In the genomic region with DNA sequence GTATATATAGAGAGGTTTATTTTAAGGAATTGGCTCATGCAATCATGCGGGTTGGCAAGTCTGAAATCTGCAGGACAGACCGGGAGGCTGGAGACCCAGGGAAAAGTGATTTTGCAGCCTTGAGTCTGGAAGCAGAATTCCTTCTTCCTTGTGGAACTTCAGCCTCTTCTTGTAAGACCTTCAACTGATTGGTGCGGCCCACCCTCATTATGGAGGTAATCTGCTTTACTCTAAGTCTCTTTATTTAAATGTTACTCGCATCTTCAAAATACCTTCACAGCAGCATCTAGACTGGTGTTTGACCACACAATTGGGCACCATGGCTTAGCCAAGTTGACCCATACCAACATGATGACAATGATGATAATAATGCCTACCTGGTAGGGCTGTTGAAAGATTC, we compare ENCODE assay signal across 17 cellular contexts. TPM values are rescaled to one million over a fixed set of nuclear protein-coding genes. Genes with fewer than 3 reads are reported as not detected.
DNase-seq lines count a peak whose midpoint lies in the region; ATAC-seq and TF ChIP-seq lines count a peak whose summit lies in the region.
"Had no signal": no experiment of that assay in that cellular context is flagged by ENCODE, and none has a peak within 500 bp of the region (broad histone marks: within the 10 kb centered on the region; RNA-seq: fewer than 3 reads in every experiment).

No MANE protein-coding gene starts in this region.

- H3K4me2 ChIP-seq in BLaER1 treated with 17β-estradiol and CSF1 and Interleukin-3, amounts not matched to agents 10 nM and 100 nM, result peak overlapping the region in 8 of 11 experiments; percentile 5 to 90 (median 42); a peak in 12 of 22 replicates
- H3K4me2 ChIP-seq: BLaER1 had no signal

- DNase-seq in heart left ventricle (peak in 1 of 5 donors; percentile 17), Right ventricle myocardium inferior (ENCODE audit: missing footprints) (no peak), Panc1 (ENCODE audit: low read depth, low spot score) (no peak), NCI-H345 treated with DMSO at 0.1 percent for 48 hours (lab: John Stamatoyannopoulos, UW; ENCODE audit: unreplicated experiment) (no peak)
- DNase-seq: 8988T; Calu3; CD8-positive, alpha-beta T cell; DMS79 treated with DMSO at 0.1 percent for 48 hours; GF-D8; H9 had no signal

- H3K4me3 ChIP-seq in heart left ventricle (no peak overlapping the region), Panc1 (ENCODE audit: low read depth in 2 of 2, low read length in 2 of 2) (no peak overlapping the region), skeletal muscle tissue (ENCODE audit: low read length in 3 of 3) (no peak overlapping the region)
- no peak overlapping the region for H3K4me3 ChIP-seq in BLaER1 treated with 17β-estradiol and CSF1 and Interleukin-3, amounts not matched to agents 10 nM and 100 nM
- H3K4me3 ChIP-seq: BLaER1 had no signal

- H3K4me1 ChIP-seq in heart left ventricle (peaks cover 0 to 68% (median 12%) of the 10 kb centered on the region in 12 donors), Panc1 (ENCODE audit: control insufficient read depth, insufficient read depth, low read length) (peaks cover 31% of the 10 kb centered on the region), skeletal muscle tissue (ENCODE audit: control insufficient read depth in 3 of 3, insufficient read depth in 3 of 3, low read length in 3 of 3) (peaks cover 22 to 80% (median 52%) of the 10 kb centered on the region in 3 donors)
- H3K4me1 ChIP-seq in BLaER1 treated with 17β-estradiol and CSF1 and Interleukin-3, amounts not matched to agents 10 nM and 100 nM, result peaks cover 10 to 64% (median 55%) of the 10 kb centered on the region in 10 experiments

- POLR2A ChIA-PET in Panc1 (lab: Charles Lee), result no interaction called here

- H3K9ac ChIP-seq in BLaER1 treated with 17β-estradiol and CSF1 and Interleukin-3, amounts not matched to agents 10 nM and 100 nM, result no peak overlapping the region
- peak overlapping the region in 1 of 3 donors; percentile 17 for H3K9ac ChIP-seq in skeletal muscle tissue (ENCODE audit: low read depth in 1 of 3, low read length in 3 of 3)
- H3K9ac ChIP-seq: BLaER1 had no signal

- ATAC-seq in heart left ventricle (no peak), Right ventricle myocardium inferior (no peak), Panc1 (no peak), HG03442 (IDR thresholded peaks at IDR 0.05; ENCODE audit: unreplicated experiment) (no peak)
- ATAC-seq: CD8-positive, alpha-beta T cell had no signal

- H3K27ac ChIP-seq in heart left ventricle (peak overlapping the region in 8 of 12 donors; percentile 1 to 88 (median 64)), Panc1 (ENCODE audit: low read length) (peak overlapping the region; percentile 87), skeletal muscle tissue (ENCODE audit: low read depth, low read length) (peak overlapping the region; percentile 67)
- no peak overlapping the region for H3K27ac ChIP-seq in BLaER1 treated with 17β-estradiol and CSF1 and Interleukin-3, amounts not matched to agents 10 nM and 100 nM
- H3K27ac ChIP-seq: BLaER1 had no signal

- in situ Hi-C loops in Panc1 (cut with HindIII; ENCODE audit: low pct_unique_long_range_greater_than_20kb, low sequenced_read_pairs), result no loop called here

- CTCF ChIA-PET in Panc1 (lab: Charles Lee), result no interaction called here

- H3K27me3 ChIP-seq in heart left ventricle (no peaks in the 10 kb centered on the region), Panc1 (ENCODE audit: control insufficient read depth, insufficient read depth, low read length) (no peaks in the 10 kb centered on the region), skeletal muscle tissue (ENCODE audit: control insufficient read depth in 3 of 3, insufficient read depth in 3 of 3, low read length in 3 of 3) (no peaks in the 10 kb centered on the region)
- no peaks in the 10 kb centered on the region for H3K27me3 ChIP-seq in BLaER1 treated with 17β-estradiol and CSF1 and Interleukin-3, amounts not matched to agents 10 nM and 100 nM
- H3K27me3 ChIP-seq: BLaER1 had no signal

- H3K36me3 ChIP-seq in heart left ventricle (peaks cover 0 to 10% (median 0%) of the 10 kb centered on the region in 9 donors), Panc1 (ENCODE audit: control insufficient read depth, insufficient read depth, low read length) (no peaks in the 10 kb centered on the region), skeletal muscle tissue (ENCODE audit: control insufficient read depth in 3 of 3, insufficient read depth in 3 of 3, low read length in 3 of 3) (peaks cover 0 to 6% (median 0%) of the 10 kb centered on the region in 3 donors)
- H3K36me3 ChIP-seq in BLaER1 treated with 17β-estradiol and CSF1 and Interleukin-3, amounts not matched to agents 10 nM and 100 nM, result no peaks in the 10 kb centered on the region
- H3K36me3 ChIP-seq: BLaER1 had no signal

- BruUV-seq in Panc1 (replicated peaks; lab: Mats Ljungman, UMichigan), result no TSS peak

- TF ChIP-seq CTCF in heart left ventricle (IDR thresholded peaks at IDR 0.05) (no peak), Panc1 (IDR thresholded peaks at IDR 0.05) (no peak)

- 68 to 73% (median 72%) methylated on average over 4 of the region's 4 CpGs for WGBS in heart left ventricle, 4 donors

- intact Hi-C loops in heart left ventricle (cut with DNase I), result no loop called here
- intact Hi-C loops in Right ventricle myocardium inferior (cut with DNase I), result no loop called here
- intact Hi-C loops in Panc1 (cut with micrococcal nuclease; ENCODE audit: unreplicated experiment), result no loop called here

- H3K9me3 ChIP-seq in heart left ventricle, result no peaks in the 10 kb centered on the region
- H3K9me3 ChIP-seq in BLaER1 treated with 17β-estradiol and CSF1 and Interleukin-3, amounts not matched to agents 10 nM and 100 nM (replicated peaks in 1 of 11), result no peaks in the 10 kb centered on the region
- no peaks in the 10 kb centered on the region for H3K9me3 ChIP-seq in Panc1 (ENCODE audit: control insufficient read depth, insufficient read depth, low read depth, low read length)
- H3K9me3 ChIP-seq in skeletal muscle tissue (ENCODE audit: control insufficient read depth in 3 of 3, low read length in 3 of 3), result no peaks in the 10 kb centered on the region
- H3K9me3 ChIP-seq: BLaER1 had no signal

- H4K20me1 ChIP-seq in BLaER1 treated with 17β-estradiol and CSF1 and Interleukin-3, amounts not matched to agents 10 nM and 100 nM, result no peaks in the 10 kb centered on the region
- H4K20me1 ChIP-seq: BLaER1 had no signal

- no peak for TF ChIP-seq POLR2A in heart left ventricle (IDR thresholded peaks at IDR 0.05)

RNA-seq across cellular contexts. Expression of gene MB, which starts 17.8 kb away (rescaled TPM):
- over 10,000 TPM in 7 of 9 donors, 1,000 to 10,000 TPM in 2; 6,950 to 16,840 (median 13,341) TPM for total RNA-seq in heart left ventricle
- over 10,000 TPM in 1 of 2 donors, 1,000 to 10,000 TPM in 1; 6,181 to 16,360 TPM for polyA plus RNA-seq in heart left ventricle
- 17,829 TPM for total RNA-seq in Right ventricle myocardium inferior
- total RNA-seq in Panc1 (2021; ENCODE audit: unreplicated experiment), result 17.3 TPM
- 29.4 TPM for polyA plus RNA-seq in Panc1 (2012; ENCODE audit: insufficient read length)
- 84.5 TPM for total RNA-seq in skeletal muscle tissue
- total RNA-seq: Calu3; CD8-positive, alpha-beta T cell; H1 had no signal
- polyA plus RNA-seq: AG04450 had no signal

RNA-seq across cellular contexts. Expression of gene APOL6, which starts 48.9 kb away (rescaled TPM):
- total RNA-seq in heart left ventricle, result 10 to 100 TPM in 3 of 9 donors, 1 to 10 TPM in 6; 3.3 to 55.8 (median 7.3) TPM
- 1 to 10 TPM; 2.3 to 2.4 TPM for polyA plus RNA-seq in heart left ventricle
- 6.6 TPM for total RNA-seq in Right ventricle myocardium inferior
- total RNA-seq in Panc1 (2021; ENCODE audit: unreplicated experiment), result 16.4 TPM
- polyA plus RNA-seq in Panc1 (2012; ENCODE audit: insufficient read length), result 4.8 TPM
- total RNA-seq in skeletal muscle tissue, result 5.2 TPM

RNA-seq across cellular contexts. Expression of gene RASD2, which starts 58.7 kb away (rescaled TPM):
- total RNA-seq in heart left ventricle (10 to 100 TPM in 1 of 9 donors, 1 to 10 TPM in 8; 1.4 to 10.5 (median 5.3) TPM), Right ventricle myocardium inferior (9.5 TPM), Panc1 (2021; ENCODE audit: unreplicated experiment) (26.7 TPM), skeletal muscle tissue (1.0 TPM)
- 1 to 10 TPM; 3.7 to 4.8 TPM for polyA plus RNA-seq in heart left ventricle
- polyA plus RNA-seq in Panc1 (2012; ENCODE audit: insufficient read length), result 60.7 TPM
- total RNA-seq: HT-29 had no signal

Comparison
In these comparisons a context has a peak if more than half of its experiments do, and no peak if none do; other contexts are left out.
1. H3K27ac ChIP-seq: peak in heart left ventricle (8 of 12), Panc1 (single experiment) and skeletal muscle tissue (single experiment); none in BLaER1 treated with 17β-estradiol and CSF1 and Interleukin-3, amounts not matched to agents 10 nM and 100 nM (0 of 11).
2. RNA of gene MB, which starts 17.8 kb away (total RNA-seq): 17,829 TPM in Right ventricle myocardium inferior (single experiment) and 6,950 to 16,840 TPM in heart left ventricle; 84.5 TPM in skeletal muscle tissue (single experiment) and 17.3 TPM in Panc1 (single experiment); every median in the first group is over 10 times any median in the second.